17 cellular contexts compared by ENCODE assay signal in genomic region chr2:178846458-178846802, GRCh38.
"Had no signal": no experiment of that assay in that cellular context is flagged by ENCODE, and none has a peak within 500 bp of the region (broad histone marks: within the 10 kb centered on the region; RNA-seq: fewer than 3 reads in every experiment).

No MANE protein-coding gene starts in this region.

- H3K4me3 Mint-ChIP-seq: activated CD8-positive, alpha-beta T cell treated with anti-CD3 and anti-CD28 coated beads, Interleukin-2, amount 10 ng/mL, durations not matched to agents 7 days and 5 days; activated T-helper 17 cell treated with anti-CD3 and anti-CD28 coated beads, Interleukin-2, amount 50 U/mL, for 72 hours; neural crest cell; stimulated activated effector memory CD8-positive, alpha-beta T cell treated with anti-CD3 and anti-CD28 coated beads, Interleukin-12 subunit alpha, Interleukin-12 subunit beta, amount 100 ng/mL, for 72 hours had no signal

- H3K9me3 ChIP-seq: esophagus squamous epithelium, heart right ventricle, ovary, tibial artery, vagina had no signal

- H3K27me3 ChIP-seq: esophagus squamous epithelium, heart right ventricle, ovary, tibial artery, vagina had no signal

- H3K27ac ChIP-seq: esophagus squamous epithelium, ovary, tibial artery, vagina, VCaP had no signal

- ATAC-seq: activated CD8-positive, alpha-beta T cell treated with anti-CD3 and anti-CD28 coated beads, Interleukin-2, amount 10 ng/mL, durations not matched to agents 7 days and 5 days; activated T-helper 17 cell treated with anti-CD3 and anti-CD28 coated beads, Interleukin-2, amount 50 U/mL, for 72 hours; stimulated activated effector memory CD8-positive, alpha-beta T cell treated with anti-CD3 and anti-CD28 coated beads, Interleukin-12 subunit alpha, Interleukin-12 subunit beta, amount 100 ng/mL, for 72 hours had no signal

- H3K27ac Mint-ChIP-seq: activated CD8-positive, alpha-beta T cell treated with anti-CD3 and anti-CD28 coated beads, Interleukin-2, amount 10 ng/mL, durations not matched to agents 7 days and 5 days; activated T-helper 17 cell treated with anti-CD3 and anti-CD28 coated beads, Interleukin-2, amount 50 U/mL, for 72 hours; stimulated activated effector memory CD8-positive, alpha-beta T cell treated with anti-CD3 and anti-CD28 coated beads, Interleukin-12 subunit alpha, Interleukin-12 subunit beta, amount 100 ng/mL, for 72 hours had no signal

- H3K9me3 Mint-ChIP-seq: activated T-helper 17 cell treated with anti-CD3 and anti-CD28 coated beads, Interleukin-2, amount 50 U/mL, for 72 hours; neural crest cell had no signal

- FAIRE-seq: kidney had no signal

- H3K36me3 Mint-ChIP-seq: stimulated activated effector memory CD8-positive, alpha-beta T cell treated with anti-CD3 and anti-CD28 coated beads, Interleukin-12 subunit alpha, Interleukin-12 subunit beta, amount 100 ng/mL, for 72 hours had no signal

- H3K4me1 ChIP-seq: vagina had no signal

- H3K36me3 ChIP-seq: esophagus squamous epithelium, ovary, tibial artery, vagina had no signal

- DNase-seq: activated CD4-positive, alpha-beta T cell treated with anti-CD3 and anti-CD28 coated beads for 4 hours; activated CD8-positive, alpha-beta memory T cell treated with anti-CD3 and anti-CD28 coated beads, Interleukin-2, amount 50 U/mL, for 48 hours; activated CD8-positive, alpha-beta T cell treated with anti-CD3 and anti-CD28 coated beads, Interleukin-2, amount 10 ng/mL, durations not matched to agents 7 days and 5 days; activated naive CD4-positive, alpha-beta T cell treated with anti-CD3 and anti-CD28 coated beads, Interleukin-2, amount 50 U/mL, for 16 hours; esophagus squamous epithelium; foreskin melanocyte; heart right ventricle; kidney; ovary; retina; T-helper 1 cell; tibial artery had no signal

- H3K4me3 ChIP-seq: esophagus squamous epithelium, heart right ventricle, ovary, tibial artery, vagina had no signal

- H3K4me1 Mint-ChIP-seq: activated T-helper 17 cell treated with anti-CD3 and anti-CD28 coated beads, Interleukin-2, amount 50 U/mL, for 72 hours; neural crest cell; stimulated activated effector memory CD8-positive, alpha-beta T cell treated with anti-CD3 and anti-CD28 coated beads, Interleukin-12 subunit alpha, Interleukin-12 subunit beta, amount 100 ng/mL, for 72 hours had no signal
